ENCODE assay signal across 8 cellular contexts in genomic region chr17:20852541-20853370, GRCh38.
DNase-seq lines count a peak whose midpoint lies in the region; ATAC-seq, FAIRE-seq and TF ChIP-seq lines count a peak whose summit lies in the region.

No MANE protein-coding gene starts in this region.

- no peaks in the 10 kb centered on the region for H3K36me3 Mint-ChIP-seq in HFFc6 (ENCODE audit: low read depth)

- H2AFZ ChIP-seq in fibroblast of lung (ENCODE audit: low read length): no peak overlapping the region

- peak overlapping the region; percentile 46 for H3K4me3 ChIP-seq in A673 (ENCODE audit: low read depth, low read length, poor library complexity, severe bottlenecking)
- H3K4me3 ChIP-seq in fibroblast of lung (replicated peaks in 1 of 4; ENCODE audit: control extremely low read depth in 1 of 4, insufficient read depth in 1 of 4, low read depth in 3 of 4, low read length in 4 of 4): peak overlapping the region in 2 of 4 experiments; percentile 26 to 36
- peak overlapping the region in 1 of 4 donors; percentile 20 for H3K4me3 ChIP-seq in pancreas

- intact Hi-C loops in A673 (cut with micrococcal nuclease; ENCODE audit: unreplicated experiment): loop anchor here (5.0 to 10.0 kb wide), 3 partner anchors 35 to 628 kb away; no protein-coding TSS in a partner anchor
- intact Hi-C loops in pancreas (cut with DNase I): no loop called here

- H3K9me3 Mint-ChIP-seq in HFFc6: no peaks in the 10 kb centered on the region

- H3K27ac ChIP-seq in A673 (ENCODE audit: low read depth, low read length, poor library complexity, severe bottlenecking) (no peak overlapping the region), fibroblast of lung (ENCODE audit: insufficient read depth, low read length) (no peak overlapping the region), pancreas (no peak overlapping the region)

- FAIRE-seq in pancreas (lab: Jason Lieb, UNC): no peak

- H3K9ac ChIP-seq in fibroblast of lung (ENCODE audit: insufficient read depth, low read length): no peak overlapping the region

- peaks cover 14% of the 10 kb centered on the region for H3K27me3 ChIP-seq in A673 (replicated peaks; ENCODE audit: insufficient read depth, low read depth, low read length, poor library complexity)
- peaks cover 3% of the 10 kb centered on the region for H3K27me3 ChIP-seq in fibroblast of lung (ENCODE audit: control insufficient read depth, insufficient read depth, low read length)
- peaks cover 0 to 43% (median 6%) of the 10 kb centered on the region in 4 donors for H3K27me3 ChIP-seq in pancreas

- ATAC-seq in SK-N-SH treated with all-trans-retinoic acid at 6 μM for 48 hours: peak; percentile 73
- ATAC-seq in pancreas: peak in 3 of 4 donors; percentile 39 to 77 (median 46)

- CTCF ChIA-PET in A673 (lab: Charles Lee): interaction anchor here (1.1 kb wide), 1 partner anchor 140 kb away, joined by 3 read pairs; no protein-coding TSS in a partner anchor

- H4K20me1 ChIP-seq in fibroblast of lung (ENCODE audit: control insufficient read depth, extremely low read depth, insufficient read depth, low read length): no peaks in the 10 kb centered on the region

- peak; percentile 80 for DNase-seq in A673 (ENCODE audit: low spot score)
- no peak for DNase-seq in HFFc6
- peak; percentile 13 to 19 for DNase-seq in fibroblast of lung (ENCODE audit: low read depth in 2 of 2)
- DNase-seq in pancreas: peak in 2 of 6 donors; percentile 39 to 59
- no peak for DNase-seq in stimulated activated naive CD4-positive, alpha-beta T cell treated with Interleukin-2 at 50 U/mL for 16 hours (lab: John Stamatoyannopoulos, UW)
- DNase-seq in NCI-H187 treated with DMSO at 0.1 percent for 48 hours (lab: John Stamatoyannopoulos, UW): no peak
- DNase-seq in HK-2 (ENCODE audit: unreplicated experiment): no peak

- H3K79me2 ChIP-seq in fibroblast of lung (ENCODE audit: control insufficient read depth, insufficient read depth, low read length): no peaks in the 10 kb centered on the region

- H3K4me3 Mint-ChIP-seq in HFFc6: peak overlapping the region; percentile 6; the same call in 1 of the 2 replicates

- peaks cover 9% of the 10 kb centered on the region for H3K27me3 Mint-ChIP-seq in HFFc6 (ENCODE audit: insufficient read depth)

- POLR2A ChIA-PET in A673 (lab: Charles Lee; ENCODE audit: low non-redundant PET): interaction anchor here (0.6 kb wide), 1 partner anchor 51 kb away, joined by 3 read pairs; no protein-coding TSS in a partner anchor

- H3K4me2 ChIP-seq in fibroblast of lung (ENCODE audit: extremely low read depth, insufficient read depth, low read length): no peak overlapping the region

- no peak overlapping the region for H3K27ac Mint-ChIP-seq in HFFc6

- H3K4me1 Mint-ChIP-seq in HFFc6 (ENCODE audit: low read depth): peaks cover 19% of the 10 kb centered on the region

- 2 to 3% methylated on average over 32 of the region's 32 CpGs for WGBS in pancreas, 2 donors

- TF ChIP-seq CTCF in A673 (conservative IDR thresholded peaks at IDR 0.05; ENCODE audit: low read depth, low read length) (0 out of 2 replicates have a peak, but pooled peaks have one; percentile 40), HFFc6 (IDR thresholded peaks at IDR 0.05) (no peak), fibroblast of lung (conservative IDR thresholded peaks at IDR 0.05 in 1 of 2, IDR thresholded peaks at IDR 0.05 in 1 of 2; ENCODE audit: low read depth in 1 of 2, low read length in 2 of 2) (no peak), pancreas (IDR thresholded peaks at IDR 0.05) (no peak)

- H3K36me3 ChIP-seq in A673 (ENCODE audit: insufficient read depth, low read length, poor library complexity, severe bottlenecking): no peaks in the 10 kb centered on the region
- H3K36me3 ChIP-seq in fibroblast of lung (ENCODE audit: control insufficient read depth, insufficient read depth, low read length): no peaks in the 10 kb centered on the region
- no peaks in the 10 kb centered on the region for H3K36me3 ChIP-seq in pancreas

- peaks cover 9% of the 10 kb centered on the region for H3K4me1 ChIP-seq in A673 (ENCODE audit: insufficient read depth, low read length, poor library complexity, severe bottlenecking)
- H3K4me1 ChIP-seq in fibroblast of lung (ENCODE audit: control insufficient read depth, extremely low read depth, insufficient read depth, low read length): no peaks in the 10 kb centered on the region
- no peaks in the 10 kb centered on the region for H3K4me1 ChIP-seq in pancreas

- BruUV-seq in A673 (replicated peaks; lab: Mats Ljungman, UMichigan): no TSS peak

- H3K9me3 ChIP-seq in A673 (ENCODE audit: low read depth, low read length, poor library complexity, severe bottlenecking) (no peaks in the 10 kb centered on the region), fibroblast of lung (ENCODE audit: control insufficient read depth, insufficient read depth, low read depth, low read length) (no peaks in the 10 kb centered on the region), pancreas (no peaks in the 10 kb centered on the region)

TF ChIP-seq in SK-N-SH treated with all-trans-retinoic acid at 6 μM for 48 hours, 23 proteins besides CTCF, POLR2A, EP300 and RAD21:
- TF ChIP-seq BACH2 (CRISPR knock-in tag; IDR thresholded peaks at IDR 0.05; ENCODE audit: borderline replicate concordance): no peak
- no peak for TF ChIP-seq ZNF70 (CRISPR knock-in tag; IDR thresholded peaks at IDR 0.05)
- TF ChIP-seq OSR1 (CRISPR knock-in tag; IDR thresholded peaks at IDR 0.05): no peak
- TF ChIP-seq CREB5 (CRISPR knock-in tag; IDR thresholded peaks at IDR 0.05; ENCODE audit: low read depth): no peak
- no peak for TF ChIP-seq ZC3H10 (CRISPR knock-in tag; IDR thresholded peaks at IDR 0.05)

Comparison
In these comparisons a context has a peak if more than half of its experiments do, and no peak if none do; other contexts are left out.
1. DNase-seq: peak in A673 (single experiment) and fibroblast of lung (2 of 2); none in HFFc6 (single experiment), stimulated activated naive CD4-positive, alpha-beta T cell treated with Interleukin-2 at 50 U/mL for 16 hours (single experiment), NCI-H187 treated with DMSO at 0.1 percent for 48 hours (single experiment) and HK-2 (single experiment).